8 cellular contexts compared by ENCODE assay signal in the genomic region with DNA sequence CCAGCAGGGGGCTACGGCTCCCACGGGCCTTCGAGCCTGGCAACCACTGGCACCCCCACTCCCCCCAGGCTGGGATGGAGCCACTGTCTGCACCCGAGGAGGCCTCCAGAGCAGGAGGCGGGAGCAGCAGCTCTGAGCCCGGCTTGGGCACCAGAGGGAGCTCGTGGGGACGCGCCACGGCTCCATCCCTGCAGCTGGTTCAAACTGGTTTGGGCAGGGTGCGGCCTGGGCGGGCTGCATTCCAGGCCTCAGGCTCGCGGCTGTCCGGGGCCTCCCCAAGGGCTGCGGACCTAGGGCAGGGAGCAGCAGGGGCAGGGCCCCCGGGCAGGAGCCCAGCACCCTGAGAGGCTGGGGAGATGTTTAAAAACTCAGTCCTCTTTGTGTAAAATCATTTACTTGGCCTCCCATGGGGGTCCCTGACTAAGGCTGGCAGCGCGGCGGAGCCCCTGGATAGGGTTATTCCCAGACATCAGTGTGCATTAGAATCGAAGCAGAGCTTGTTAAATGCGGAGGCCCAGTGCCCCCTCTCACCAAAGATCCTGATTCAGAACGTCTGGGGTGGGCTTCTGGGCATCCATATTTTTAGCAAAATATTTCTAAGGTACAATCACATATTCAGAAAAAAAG. TPM values are rescaled to one million over a fixed set of nuclear protein-coding genes. Genes with fewer than 3 reads are reported as not detected.
DNase-seq lines count a peak whose midpoint lies in the region; ATAC-seq, FAIRE-seq and TF ChIP-seq lines count a peak whose summit lies in the region.

No MANE protein-coding gene starts in this region.

- no peaks in the 10 kb centered on the region for H3K36me3 Mint-ChIP-seq in activated T-helper 2 cell treated with anti-CD3 and anti-CD28 coated beads, Interferon-gamma antibody, Interleukin-2, Interleukin-4, amounts not matched to agents 10 μg/mL and 5 μg/mL and 100 μg/mL, durations not matched to agents 14 hours and 24 hours and 36 hours (ENCODE audit: low read depth)

- no peaks in the 10 kb centered on the region for H4K20me1 ChIP-seq in neural cell (ENCODE audit: insufficient read depth)

- no peak for TF ChIP-seq EP300 in neural cell (conservative IDR thresholded peaks at IDR 0.05; ENCODE audit: poor library complexity, severe bottlenecking)

- H3K4me3 Mint-ChIP-seq in activated T-helper 2 cell treated with anti-CD3 and anti-CD28 coated beads, Interferon-gamma antibody, Interleukin-2, Interleukin-4, amounts not matched to agents 10 μg/mL and 5 μg/mL and 100 μg/mL, durations not matched to agents 14 hours and 24 hours and 36 hours (ENCODE audit: low read depth) = no peak overlapping the region
- H3K4me3 Mint-ChIP-seq in stimulated activated naive CD8-positive, alpha-beta T cell treated with anti-CD3 and anti-CD28 coated beads, Interleukin-15, amount 100 ng/mL, for 72 hours = peak overlapping the region in 1 of 2 donors; percentile 56

- 27% methylated on average over 22 of the region's 23 CpGs for WGBS in HUES64

- H3K4me3 ChIP-seq in HUES64 (ENCODE audit: low read length) = peak overlapping the region; percentile 16
- no peak overlapping the region for H3K4me3 ChIP-seq in fibroblast of pulmonary artery (replicated peaks; ENCODE audit: low read depth, low read length)
- no peak overlapping the region for H3K4me3 ChIP-seq in neural cell (ENCODE audit: low read length)

- H3K27me3 ChIP-seq in HUES64 (ENCODE audit: insufficient read depth, low read length) (peaks cover 2% of the 10 kb centered on the region; the same call in 1 of the 2 replicates), neural cell (ENCODE audit: insufficient read depth, low read depth, low read length) (no peaks in the 10 kb centered on the region)

- peak overlapping the region; percentile 46 for H3K27ac Mint-ChIP-seq in activated T-helper 2 cell treated with anti-CD3 and anti-CD28 coated beads, Interferon-gamma antibody, Interleukin-2, Interleukin-4, amounts not matched to agents 10 μg/mL and 5 μg/mL and 100 μg/mL, durations not matched to agents 14 hours and 24 hours and 36 hours
- peak overlapping the region; percentile 62 to 67 for H3K27ac Mint-ChIP-seq in stimulated activated naive CD8-positive, alpha-beta T cell treated with anti-CD3 and anti-CD28 coated beads, Interleukin-15, amount 100 ng/mL, for 72 hours

- no peaks in the 10 kb centered on the region for H3K9me2 ChIP-seq in neural cell (ENCODE audit: insufficient read depth, low read length)

- peaks cover 11% of the 10 kb centered on the region for H3K4me1 Mint-ChIP-seq in activated T-helper 2 cell treated with anti-CD3 and anti-CD28 coated beads, Interferon-gamma antibody, Interleukin-2, Interleukin-4, amounts not matched to agents 10 μg/mL and 5 μg/mL and 100 μg/mL, durations not matched to agents 14 hours and 24 hours and 36 hours (ENCODE audit: low read depth)
- peaks cover 27% of the 10 kb centered on the region for H3K4me1 Mint-ChIP-seq in stimulated activated naive CD8-positive, alpha-beta T cell treated with anti-CD3 and anti-CD28 coated beads, Interleukin-15, amount 100 ng/mL, for 72 hours

- peak; percentile 86 for DNase-seq in DMS114 treated with DMSO at 0.1 percent for 48 hours (lab: John Stamatoyannopoulos, UW; ENCODE audit: unreplicated experiment)
- peak; percentile 88 for DNase-seq in RCC 7860 (ENCODE audit: low spot score)
- peak; percentile 75 for DNase-seq in activated T-helper 2 cell treated with anti-CD3 and anti-CD28 coated beads, Interferon-gamma antibody, Interleukin-2, Interleukin-4, amounts not matched to agents 10 μg/mL and 5 μg/mL and 100 μg/mL, durations not matched to agents 14 hours and 24 hours and 36 hours (ENCODE audit: low spot score)
- peak; percentile 93 for DNase-seq in fibroblast of pulmonary artery (ENCODE audit: low read depth)
- DNase-seq in stimulated activated naive CD8-positive, alpha-beta T cell treated with anti-CD3 and anti-CD28 coated beads, Interleukin-15, amount 100 ng/mL, for 72 hours = peak; percentile 80 to 88

- peak overlapping the region; percentile 80 for H3K9ac ChIP-seq in HUES64 (ENCODE audit: low read depth, low read length)
- H3K9ac ChIP-seq in neural cell (ENCODE audit: low read length) = peak overlapping the region; percentile 49

- no peaks in the 10 kb centered on the region for H3F3A ChIP-seq in neural cell (ENCODE audit: insufficient read depth, low read length, poor library complexity, severe bottlenecking)

- peak; percentile 79 for TF ChIP-seq CTCF in fibroblast of pulmonary artery (IDR thresholded peaks at IDR 0.05; ENCODE audit: low read length, missing control alignments)
- TF ChIP-seq CTCF in neural cell (IDR thresholded peaks at IDR 0.05; ENCODE audit: poor library complexity, severe bottlenecking) = peak; percentile 62

- no peaks in the 10 kb centered on the region for H3K9me3 ChIP-seq in HUES64 (ENCODE audit: insufficient read depth, low read depth, low read length)
- H3K9me3 ChIP-seq in neural cell (ENCODE audit: low read length) = no peaks in the 10 kb centered on the region

- no peaks in the 10 kb centered on the region for H3K9me3 Mint-ChIP-seq in activated T-helper 2 cell treated with anti-CD3 and anti-CD28 coated beads, Interferon-gamma antibody, Interleukin-2, Interleukin-4, amounts not matched to agents 10 μg/mL and 5 μg/mL and 100 μg/mL, durations not matched to agents 14 hours and 24 hours and 36 hours
- H3K9me3 Mint-ChIP-seq in stimulated activated naive CD8-positive, alpha-beta T cell treated with anti-CD3 and anti-CD28 coated beads, Interleukin-15, amount 100 ng/mL, for 72 hours = no peaks in the 10 kb centered on the region

- H3K36me3 ChIP-seq in HUES64 (ENCODE audit: insufficient read depth, low read length) (no peaks in the 10 kb centered on the region), neural cell (ENCODE audit: insufficient read depth, low read length) (no peaks in the 10 kb centered on the region)

- H3K79me2 ChIP-seq in neural cell (replicated peaks; ENCODE audit: insufficient read depth, low read length) = no peaks in the 10 kb centered on the region

- H3K4me1 ChIP-seq in HUES64 (ENCODE audit: insufficient read depth, low read length) = peaks cover 9% of the 10 kb centered on the region

- TF ChIP-seq RAD21 in neural cell (conservative IDR thresholded peaks at IDR 0.05) = no peak

- intact Hi-C loops in activated T-helper 2 cell treated with anti-CD3 and anti-CD28 coated beads, Interferon-gamma antibody, Interleukin-2, Interleukin-4, amounts not matched to agents 10 μg/mL and 5 μg/mL and 100 μg/mL, durations not matched to agents 14 hours and 24 hours and 36 hours (cut with micrococcal nuclease) = no loop called here

- H2AFZ ChIP-seq in neural cell (ENCODE audit: low read depth, low read length) = peak overlapping the region; percentile 73

- peak; percentile 57 for ATAC-seq in GM21390 (IDR thresholded peaks at IDR 0.05; ENCODE audit: unreplicated experiment)
- ATAC-seq in stimulated activated naive CD8-positive, alpha-beta T cell treated with anti-CD3 and anti-CD28 coated beads, Interleukin-15, amount 100 ng/mL, for 72 hours = peak; percentile 80

- FAIRE-seq in RCC 7860 (lab: Jason Lieb, UNC) = peak; percentile 40

- H3K27me3 Mint-ChIP-seq in activated T-helper 2 cell treated with anti-CD3 and anti-CD28 coated beads, Interferon-gamma antibody, Interleukin-2, Interleukin-4, amounts not matched to agents 10 μg/mL and 5 μg/mL and 100 μg/mL, durations not matched to agents 14 hours and 24 hours and 36 hours (ENCODE audit: low read depth) = no peaks in the 10 kb centered on the region
- H3K27me3 Mint-ChIP-seq in stimulated activated naive CD8-positive, alpha-beta T cell treated with anti-CD3 and anti-CD28 coated beads, Interleukin-15, amount 100 ng/mL, for 72 hours = no peaks in the 10 kb centered on the region

- peak overlapping the region; percentile 13 for H3K4me2 ChIP-seq in neural cell (ENCODE audit: low read length)

- H3K27ac ChIP-seq in HUES64 (ENCODE audit: low read depth, low read length) (peak overlapping the region; percentile 77), neural cell (ENCODE audit: low read length) (peak overlapping the region; percentile 66)

TF ChIP-seq in neural cell, 6 proteins besides CTCF, POLR2A, EP300 and RAD21 (continues in another document):
- TF ChIP-seq POLR2AphosphoS5 (IDR thresholded peaks at IDR 0.05) = peak; percentile 52
- TF ChIP-seq, protein P1, sequence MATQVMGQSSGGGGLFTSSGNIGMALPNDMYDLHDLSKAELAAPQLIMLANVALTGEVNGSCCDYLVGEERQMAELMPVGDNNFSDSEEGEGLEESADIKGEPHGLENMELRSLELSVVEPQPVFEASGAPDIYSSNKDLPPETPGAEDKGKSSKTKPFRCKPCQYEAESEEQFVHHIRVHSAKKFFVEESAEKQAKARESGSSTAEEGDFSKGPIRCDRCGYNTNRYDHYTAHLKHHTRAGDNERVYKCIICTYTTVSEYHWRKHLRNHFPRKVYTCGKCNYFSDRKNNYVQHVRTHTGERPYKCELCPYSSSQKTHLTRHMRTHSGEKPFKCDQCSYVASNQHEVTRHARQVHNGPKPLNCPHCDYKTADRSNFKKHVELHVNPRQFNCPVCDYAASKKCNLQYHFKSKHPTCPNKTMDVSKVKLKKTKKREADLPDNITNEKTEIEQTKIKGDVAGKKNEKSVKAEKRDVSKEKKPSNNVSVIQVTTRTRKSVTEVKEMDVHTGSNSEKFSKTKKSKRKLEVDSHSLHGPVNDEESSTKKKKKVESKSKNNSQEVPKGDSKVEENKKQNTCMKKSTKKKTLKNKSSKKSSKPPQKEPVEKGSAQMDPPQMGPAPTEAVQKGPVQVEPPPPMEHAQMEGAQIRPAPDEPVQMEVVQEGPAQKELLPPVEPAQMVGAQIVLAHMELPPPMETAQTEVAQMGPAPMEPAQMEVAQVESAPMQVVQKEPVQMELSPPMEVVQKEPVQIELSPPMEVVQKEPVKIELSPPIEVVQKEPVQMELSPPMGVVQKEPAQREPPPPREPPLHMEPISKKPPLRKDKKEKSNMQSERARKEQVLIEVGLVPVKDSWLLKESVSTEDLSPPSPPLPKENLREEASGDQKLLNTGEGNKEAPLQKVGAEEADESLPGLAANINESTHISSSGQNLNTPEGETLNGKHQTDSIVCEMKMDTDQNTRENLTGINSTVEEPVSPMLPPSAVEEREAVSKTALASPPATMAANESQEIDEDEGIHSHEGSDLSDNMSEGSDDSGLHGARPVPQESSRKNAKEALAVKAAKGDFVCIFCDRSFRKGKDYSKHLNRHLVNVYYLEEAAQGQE (IDR thresholded peaks at IDR 0.05; ENCODE audit: borderline replicate concordance) = peak; percentile 46

RNA-seq across cellular contexts. Expression of gene BCAS4, which starts 4.1 kb away (rescaled TPM):
- polyA plus RNA-seq in HUES64 (2013, experiment 1 of 2) = 8.2 TPM
- polyA plus RNA-seq in HUES64 (2013, experiment 2 of 2) = 12.2 TPM
- total RNA-seq in activated T-helper 2 cell treated with anti-CD3 and anti-CD28 coated beads, Interferon-gamma antibody, Interleukin-2, Interleukin-4, amounts not matched to agents 10 μg/mL and 5 μg/mL and 100 μg/mL, durations not matched to agents 14 hours and 24 hours and 36 hours = 7.4 and 8.7 TPM in 2 replicates
- 24.6 and 37.6 TPM in 2 replicates for polyA plus RNA-seq in neural cell
- polyA minus RNA-seq in neural cell = 27.5 and 29.3 TPM in 2 replicates

RNA-seq across cellular contexts. Expression of gene PARD6B, which starts 59.4 kb away (rescaled TPM):
- polyA plus RNA-seq in HUES64 (2013, experiment 1 of 2) = 6.1 TPM
- polyA plus RNA-seq in HUES64 (2013, experiment 2 of 2) = 6.4 TPM
- total RNA-seq in activated T-helper 2 cell treated with anti-CD3 and anti-CD28 coated beads, Interferon-gamma antibody, Interleukin-2, Interleukin-4, amounts not matched to agents 10 μg/mL and 5 μg/mL and 100 μg/mL, durations not matched to agents 14 hours and 24 hours and 36 hours = 4.7 and 5.7 TPM in 2 replicates
- polyA plus RNA-seq in neural cell = 5.9 and 7.0 TPM in 2 replicates
- polyA minus RNA-seq in neural cell = 23.7 and 25.1 TPM in 2 replicates
